Comparison of ENCODE assay signal across 30 cellular contexts in genomic region chr3:81380234-81380633, GRCh38.
"Had no signal": no experiment of that assay in that cellular context is flagged by ENCODE, and none has a peak within 500 bp of the region (broad histone marks: within the 10 kb centered on the region; RNA-seq: fewer than 3 reads in every experiment).

No MANE protein-coding gene starts in this region.

- DNase-seq: activated B cell treated with CpG ODN at 0.5 μM for 24 hours; activated CD4-positive, alpha-beta memory T cell treated with anti-CD3 and anti-CD28 coated beads, Interleukin-2, amount 10 ng/mL, durations not matched to agents 7 days and 5 days; activated CD4-positive, alpha-beta T cell treated with anti-CD3 and anti-CD28 coated beads for 4 hours; activated CD4-positive, alpha-beta T cell treated with anti-CD3 and anti-CD28 coated beads, Interleukin-2, amount 10 ng/mL, durations not matched to agents 24 days and 14 days; activated CD4-positive, alpha-beta T cell treated with anti-CD3 and anti-CD28 coated beads, Interleukin-2, amount 50 U/mL, for 48 hours; activated CD4-positive, CD25-positive, alpha-beta regulatory T cell treated with anti-CD3 and anti-CD28 coated beads, Interleukin-2, amount 50 U/mL, for 72 hours; activated CD8-positive, alpha-beta memory T cell treated with anti-CD3 and anti-CD28 coated beads for 24 hours; activated CD8-positive, alpha-beta memory T cell treated with anti-CD3 and anti-CD28 coated beads, Interleukin-2, amount 10 ng/mL, durations not matched to agents 7 days and 5 days; activated CD8-positive, alpha-beta memory T cell treated with anti-CD3 and anti-CD28 coated beads, Interleukin-2, amount 50 U/mL, for 48 hours; activated CD8-positive, alpha-beta T cell treated with anti-CD3 and anti-CD28 coated beads, Interleukin-2, amount 10 ng/mL, durations not matched to agents 7 days and 5 days; activated effector memory CD4-positive, alpha-beta T cell treated with Interleukin-2 at 50 U/mL for 16 hours; activated gamma-delta T cell; activated naive CD4-positive, alpha-beta T cell treated with anti-CD3 and anti-CD28 coated beads, Interleukin-2, amount 10 ng/mL, durations not matched to agents 7 days and 5 days; activated naive CD4-positive, alpha-beta T cell treated with Interleukin-2 at 50 U/mL for 16 hours; activated naive CD8-positive, alpha-beta T cell treated with anti-CD3 and anti-CD28 coated beads, Interleukin-2, amount 10 ng/mL, durations not matched to agents 7 days and 5 days; activated naive CD8-positive, alpha-beta T cell treated with anti-CD3 and anti-CD28 coated beads, Interleukin-2, amount 50 U/mL, for 24 hours; activated T-cell treated with anti-CD3 and anti-CD28 coated beads, Interleukin-2, amount 50 U/mL, for 24 hours; activated T-cell treated with anti-CD3 and anti-CD28 coated beads, Interleukin-2, amount 50 U/mL, for 48 hours; amygdala; anterior cingulate cortex; caudate nucleus; cerebellar nuclear complex; T-helper 1 cell; T-helper 2 cell; T-helper 9 cell had no signal

- H3K27ac ChIP-seq: ascending aorta, cardiac muscle cell, VCaP had no signal

- H3K4me1 ChIP-seq: ascending aorta had no signal

- H3K9me3 ChIP-seq: ascending aorta had no signal

- H3K27me3 ChIP-seq: ascending aorta, cardiac muscle cell had no signal

- H3K36me3 ChIP-seq: ascending aorta, cardiac muscle cell had no signal

- FAIRE-seq: bronchial epithelial cell, TTC549 had no signal

- H3K4me3 ChIP-seq: ascending aorta, cardiac muscle cell had no signal
